ENCODE assay signal across 16 cellular contexts in the genomic region with DNA sequence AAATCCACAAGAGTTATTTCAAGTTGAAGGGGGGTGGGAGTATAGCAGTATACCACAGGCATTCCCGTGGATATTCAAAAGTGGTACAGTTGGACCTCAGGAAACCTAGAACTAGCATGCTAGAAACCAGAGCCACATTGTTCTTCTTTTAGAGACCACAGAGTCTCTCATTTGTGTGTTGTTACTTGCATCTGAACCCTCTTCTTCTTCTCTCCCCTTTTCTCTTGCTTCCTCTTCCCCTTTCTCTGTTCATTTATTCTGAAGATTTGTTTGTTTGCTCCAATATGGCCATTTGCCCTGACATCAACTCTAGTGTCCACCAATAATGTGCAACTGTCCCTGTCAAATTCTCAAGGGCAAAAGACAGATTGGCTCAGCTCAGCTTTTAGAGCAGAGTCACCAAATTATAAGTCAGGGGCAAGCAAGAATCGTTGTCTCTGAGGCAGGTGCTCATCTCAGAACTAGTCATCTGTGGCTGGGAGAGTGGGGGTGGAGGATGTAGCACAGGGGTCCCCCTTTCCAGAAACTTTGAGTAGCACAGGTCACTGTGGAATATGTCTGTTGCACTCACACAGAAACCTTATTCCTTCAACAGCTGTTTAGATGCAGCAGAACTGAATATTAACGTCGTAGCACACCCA.
DNase-seq lines count a peak whose midpoint lies in the region; ATAC-seq, FAIRE-seq and TF ChIP-seq lines count a peak whose summit lies in the region.
"Had no signal": no experiment of that assay in that cellular context is flagged by ENCODE, and none has a peak within 500 bp of the region (broad histone marks: within the 10 kb centered on the region; RNA-seq: fewer than 3 reads in every experiment).

No MANE protein-coding gene starts in this region.

- H3K36me3 ChIP-seq in vagina = no peaks in the 10 kb centered on the region
- H3K36me3 ChIP-seq: colonic mucosa had no signal

- peaks cover 23% of the 10 kb centered on the region for H3K27me3 Mint-ChIP-seq in activated naive CD8-positive, alpha-beta T cell treated with anti-CD3 and anti-CD28 coated beads, Interleukin-2, amount 50 U/mL, for 24 hours

- H3K4me3 Mint-ChIP-seq in activated naive CD8-positive, alpha-beta T cell treated with anti-CD3 and anti-CD28 coated beads, Interleukin-2, amount 50 U/mL, for 24 hours = no peak overlapping the region
- H3K4me3 Mint-ChIP-seq: neural crest cell had no signal

- H3K27me3 ChIP-seq in vagina = no peaks in the 10 kb centered on the region
- H3K27me3 ChIP-seq: colonic mucosa had no signal

- peaks cover 45% of the 10 kb centered on the region for H3K4me1 Mint-ChIP-seq in activated naive CD8-positive, alpha-beta T cell treated with anti-CD3 and anti-CD28 coated beads, Interleukin-2, amount 50 U/mL, for 24 hours
- H3K4me1 Mint-ChIP-seq: neural crest cell had no signal

- FAIRE-seq in GM18507 (lab: Jason Lieb, UNC) = peak; percentile 41

- no peak overlapping the region for H3K4me3 ChIP-seq in vagina
- H3K4me3 ChIP-seq: colonic mucosa had no signal

- no peaks in the 10 kb centered on the region for H3K9me3 ChIP-seq in vagina
- H3K9me3 ChIP-seq: colonic mucosa had no signal

- intact Hi-C loops in vagina (cut with DNase I) = no loop called here

- DNase-seq in GM18507 (ENCODE audit: extremely low spot score, insufficient read length, low read depth) (no peak), dermis blood vessel endothelial cell (no peak), vagina (ENCODE audit: extremely low spot score in 2 of 2) (no peak)
- DNase-seq in activated naive CD8-positive, alpha-beta T cell treated with anti-CD3 and anti-CD28 coated beads, Interleukin-2, amount 50 U/mL, for 24 hours = peak; percentile 18
- DNase-seq: activated CD8-positive, alpha-beta memory T cell treated with anti-CD3 and anti-CD28 coated beads for 24 hours; activated gamma-delta T cell treated with Interleukin-2 at 50 U/mL for 16 hours; colonic mucosa; mammary epithelial cell; NCI-H2081 treated with DMSO at 0.1 percent for 48 hours; NCI-H524 treated with DMSO at 0.1 percent for 48 hours had no signal

- no peaks in the 10 kb centered on the region for H3K4me1 ChIP-seq in vagina

- no peaks in the 10 kb centered on the region for H3K36me3 Mint-ChIP-seq in activated naive CD8-positive, alpha-beta T cell treated with anti-CD3 and anti-CD28 coated beads, Interleukin-2, amount 50 U/mL, for 24 hours (ENCODE audit: low read depth)

- ATAC-seq in GM19438 (IDR thresholded peaks at IDR 0.05; ENCODE audit: low read depth, unreplicated experiment) (peak; percentile 47), HG03354 (IDR thresholded peaks at IDR 0.05; ENCODE audit: poor library complexity, severe bottlenecking, unreplicated experiment) (peak; percentile 32), GM21360 (IDR thresholded peaks at IDR 0.05; ENCODE audit: unreplicated experiment) (no peak), HG03439 (IDR thresholded peaks at IDR 0.05; ENCODE audit: unreplicated experiment) (no peak)
- peak; percentile 67 for ATAC-seq in activated naive CD8-positive, alpha-beta T cell treated with anti-CD3 and anti-CD28 coated beads, Interleukin-2, amount 50 U/mL, for 24 hours

- no peak overlapping the region for H3K27ac Mint-ChIP-seq in activated naive CD8-positive, alpha-beta T cell treated with anti-CD3 and anti-CD28 coated beads, Interleukin-2, amount 50 U/mL, for 24 hours

- H3K27ac ChIP-seq in vagina = no peak overlapping the region
- H3K27ac ChIP-seq: colonic mucosa, epithelial cell of prostate had no signal

- no peak for TF ChIP-seq POLR2A in vagina (IDR thresholded peaks at IDR 0.05)

- TF ChIP-seq CTCF in vagina (IDR thresholded peaks at IDR 0.05) = no peak

- H3K9me3 Mint-ChIP-seq in activated naive CD8-positive, alpha-beta T cell treated with anti-CD3 and anti-CD28 coated beads, Interleukin-2, amount 50 U/mL, for 24 hours = peaks cover 4% of the 10 kb centered on the region

Comparison
In these comparisons a context has a peak if more than half of its experiments do, and no peak if none do; other contexts are left out.
1. ATAC-seq: peak in GM19438 (single experiment), HG03354 (single experiment) and activated naive CD8-positive, alpha-beta T cell treated with anti-CD3 and anti-CD28 coated beads, Interleukin-2, amount 50 U/mL, for 24 hours (single experiment); none in GM21360 (single experiment) and HG03439 (single experiment).